In genomic region chr17:54544239-54544638, GRCh38 we compare ENCODE assay signal across 2 cellular contexts.
TF ChIP-seq lines count a peak whose summit lies in the region.

No MANE protein-coding gene starts in this region.

TF ChIP-seq in SK-N-SH, 30 proteins besides CTCF, POLR2A, EP300 and RAD21 (continued from another document):
- no peak for TF ChIP-seq REST (IDR thresholded peaks at IDR 0.05; ENCODE audit: low read depth, low read length)
- no peak for TF ChIP-seq POLR2AphosphoS5 (IDR thresholded peaks at IDR 0.05; ENCODE audit: low read depth, low read length)
- TF ChIP-seq MAX (IDR thresholded peaks at IDR 0.05; ENCODE audit: low read depth), result no peak
- TF ChIP-seq GATA2 (CRISPR knock-in tag; IDR thresholded peaks at IDR 0.05), result no peak
- TF ChIP-seq FOSL2 (IDR thresholded peaks at IDR 0.05; ENCODE audit: borderline replicate concordance, low read depth), result no peak
- no peak for TF ChIP-seq RXRA (IDR thresholded peaks at IDR 0.05; ENCODE audit: borderline replicate concordance, low read depth)
- TF ChIP-seq USF2 (IDR thresholded peaks at IDR 0.05; ENCODE audit: borderline replicate concordance, low read depth, low read length), result no peak

TF ChIP-seq in SK-N-SH treated with all-trans-retinoic acid at 6 μM for 48 hours, 23 proteins besides CTCF, POLR2A, EP300 and RAD21 (continued from another document):
- TF ChIP-seq POU6F1 (CRISPR knock-in tag; IDR thresholded peaks at IDR 0.05; ENCODE audit: borderline replicate concordance, low read depth) (no peak), ZNF565 (CRISPR knock-in tag; conservative IDR thresholded peaks at IDR 0.05; ENCODE audit: low read depth) (no peak), SNAI2 (CRISPR knock-in tag; IDR thresholded peaks at IDR 0.05) (no peak)
